ENCODE assay signal across 9 cellular contexts in the genomic region with DNA sequence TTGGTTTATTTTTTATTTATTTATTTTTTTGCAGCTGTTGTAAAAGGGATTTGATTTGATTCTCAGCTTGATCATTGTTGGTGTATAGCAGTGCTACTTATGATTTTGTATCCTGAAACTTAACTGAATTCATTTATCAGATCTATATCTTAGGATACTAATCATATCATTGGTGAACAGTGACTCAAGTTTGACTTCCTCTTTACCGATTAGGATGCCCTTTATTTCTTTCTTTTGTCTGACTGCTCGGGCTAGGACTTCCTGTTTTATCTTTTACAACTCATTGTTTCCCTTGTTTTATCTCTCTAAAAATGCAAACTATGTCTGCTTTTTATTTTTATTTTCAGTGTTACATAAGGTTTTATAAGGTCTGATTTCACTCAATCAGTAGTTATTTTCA. TPM values are rescaled to one million over a fixed set of nuclear protein-coding genes. Genes with fewer than 3 reads are reported as not detected.
A peak's percentile ranks its signal among the peaks of the same experiment; 100 is the strongest.
DNase-seq lines count a peak whose midpoint lies in the region; ATAC-seq and TF ChIP-seq lines count a peak whose summit lies in the region.
"Had no signal": no experiment of that assay in that cellular context is flagged by ENCODE, and none has a peak within 500 bp of the region (broad histone marks: within the 10 kb centered on the region; RNA-seq: fewer than 3 reads in every experiment).

No MANE protein-coding gene starts in this region.

- no peak overlapping the region for H3K4me3 ChIP-seq in MM.1S (ENCODE audit: low read length)
- no peak overlapping the region for H3K4me3 ChIP-seq in osteoblast (ENCODE audit: insufficient read depth, low read length)

- TF ChIP-seq CTCF in MM.1S (IDR thresholded peaks at IDR 0.05; ENCODE audit: low read length) (no peak), osteoblast (IDR thresholded peaks at IDR 0.05; ENCODE audit: extremely low read depth, low read depth, low read length) (no peak)

- no peak overlapping the region for H2AFZ ChIP-seq in MM.1S (ENCODE audit: low read length)
- no peak overlapping the region for H2AFZ ChIP-seq in osteoblast (ENCODE audit: low read length)

- intact Hi-C loops in activated T-helper 2 cell treated with anti-CD3 and anti-CD28 coated beads, Interferon-gamma antibody, Interleukin-2, Interleukin-4, amounts not matched to agents 10 μg/mL and 5 μg/mL and 100 μg/mL, durations not matched to agents 14 hours and 24 hours and 36 hours (cut with micrococcal nuclease): loop anchor here (1.0 kb wide), 1 partner anchor 8 kb away; no protein-coding TSS in a partner anchor
- intact Hi-C loops in sciatic nerve (cut with DNase I): no loop called here

- H3K4me1 Mint-ChIP-seq in activated T-helper 2 cell treated with anti-CD3 and anti-CD28 coated beads, Interferon-gamma antibody, Interleukin-2, Interleukin-4, amounts not matched to agents 10 μg/mL and 5 μg/mL and 100 μg/mL, durations not matched to agents 14 hours and 24 hours and 36 hours (ENCODE audit: low read depth): peaks cover 50% of the 10 kb centered on the region

- H3K9me2 ChIP-seq in MM.1S (replicated peaks; ENCODE audit: insufficient read depth, low read length): no peaks in the 10 kb centered on the region

- H3K79me2 ChIP-seq in MM.1S (ENCODE audit: low read length): peaks cover 19% of the 10 kb centered on the region
- H3K79me2 ChIP-seq in osteoblast (ENCODE audit: insufficient read depth, low read length): peaks cover 60% of the 10 kb centered on the region

- peak overlapping the region; percentile 92 for H3K27ac Mint-ChIP-seq in activated T-helper 2 cell treated with anti-CD3 and anti-CD28 coated beads, Interferon-gamma antibody, Interleukin-2, Interleukin-4, amounts not matched to agents 10 μg/mL and 5 μg/mL and 100 μg/mL, durations not matched to agents 14 hours and 24 hours and 36 hours

- no peak overlapping the region for H3K9ac ChIP-seq in MM.1S (ENCODE audit: low read length)

- H3K27me3 Mint-ChIP-seq in activated T-helper 2 cell treated with anti-CD3 and anti-CD28 coated beads, Interferon-gamma antibody, Interleukin-2, Interleukin-4, amounts not matched to agents 10 μg/mL and 5 μg/mL and 100 μg/mL, durations not matched to agents 14 hours and 24 hours and 36 hours (ENCODE audit: low read depth): no peaks in the 10 kb centered on the region

- peak; percentile 54 for ATAC-seq in GM18517 (IDR thresholded peaks at IDR 0.05; ENCODE audit: unreplicated experiment)
- no peak for ATAC-seq in HG03097 (IDR thresholded peaks at IDR 0.05; ENCODE audit: low FRiP score, unreplicated experiment)
- no peak for ATAC-seq in sciatic nerve

- H3K36me3 Mint-ChIP-seq in activated T-helper 2 cell treated with anti-CD3 and anti-CD28 coated beads, Interferon-gamma antibody, Interleukin-2, Interleukin-4, amounts not matched to agents 10 μg/mL and 5 μg/mL and 100 μg/mL, durations not matched to agents 14 hours and 24 hours and 36 hours (ENCODE audit: low read depth): peaks cover 92% of the 10 kb centered on the region

- H3K4me2 ChIP-seq in MM.1S (ENCODE audit: low read depth, low read length) (peak overlapping the region; percentile 33; the same call in 1 of the 2 replicates), osteoblast (ENCODE audit: insufficient read depth, low read length) (peak overlapping the region; percentile 22)

- H3K27ac ChIP-seq in MM.1S (ENCODE audit: low read length): no peak overlapping the region
- peak overlapping the region; percentile 61 for H3K27ac ChIP-seq in osteoblast (ENCODE audit: low read depth, low read length)

- H4K20me1 ChIP-seq in MM.1S (ENCODE audit: insufficient read depth, low read length) (no peaks in the 10 kb centered on the region), osteoblast (ENCODE audit: insufficient read depth, low read length) (peaks cover 8% of the 10 kb centered on the region)

- no peaks in the 10 kb centered on the region for H3K27me3 ChIP-seq in MM.1S (replicated peaks; ENCODE audit: insufficient read depth, low read length)
- H3K27me3 ChIP-seq in osteoblast (ENCODE audit: insufficient read depth, low read length): no peaks in the 10 kb centered on the region

- H3K36me3 ChIP-seq in MM.1S (replicated peaks; ENCODE audit: insufficient read depth, low read length): no peaks in the 10 kb centered on the region
- peaks cover 19% of the 10 kb centered on the region for H3K36me3 ChIP-seq in osteoblast (ENCODE audit: insufficient read depth, low read length)

- H3K9me3 ChIP-seq in MM.1S (replicated peaks; ENCODE audit: insufficient read depth, low read length) (no peaks in the 10 kb centered on the region), osteoblast (ENCODE audit: low read depth, low read length) (no peaks in the 10 kb centered on the region)

- DNase-seq in MM.1S (no peak), osteoblast (ENCODE audit: insufficient read length, low spot score, missing footprints) (no peak), anterior cingulate cortex (lab: John Stamatoyannopoulos, UW) (no peak), sciatic nerve (ENCODE audit: low spot score) (no peak), activated gamma-delta T cell treated with Interleukin-2 at 50 U/mL for 16 hours (no peak)
- DNase-seq in activated T-helper 2 cell treated with anti-CD3 and anti-CD28 coated beads, Interferon-gamma antibody, Interleukin-2, Interleukin-4, amounts not matched to agents 10 μg/mL and 5 μg/mL and 100 μg/mL, durations not matched to agents 14 hours and 24 hours and 36 hours (ENCODE audit: low spot score): no peak
- DNase-seq: activated CD8-positive, alpha-beta memory T cell treated with anti-CD3 and anti-CD28 coated beads for 24 hours had no signal

- H3K4me3 Mint-ChIP-seq in activated T-helper 2 cell treated with anti-CD3 and anti-CD28 coated beads, Interferon-gamma antibody, Interleukin-2, Interleukin-4, amounts not matched to agents 10 μg/mL and 5 μg/mL and 100 μg/mL, durations not matched to agents 14 hours and 24 hours and 36 hours (ENCODE audit: low read depth): peak overlapping the region; percentile 73

- peaks cover 22% of the 10 kb centered on the region for H3K9me3 Mint-ChIP-seq in activated T-helper 2 cell treated with anti-CD3 and anti-CD28 coated beads, Interferon-gamma antibody, Interleukin-2, Interleukin-4, amounts not matched to agents 10 μg/mL and 5 μg/mL and 100 μg/mL, durations not matched to agents 14 hours and 24 hours and 36 hours

- 0 out of 2 replicates have a peak, but pooled peaks cover 10% of the 10 kb centered on the region for H3F3A ChIP-seq in MM.1S (ENCODE audit: insufficient read depth, low read length)

- H3K4me1 ChIP-seq in MM.1S (ENCODE audit: low read length) (peaks cover 26% of the 10 kb centered on the region), osteoblast (ENCODE audit: insufficient read depth, low read length) (peaks cover 46% of the 10 kb centered on the region)

RNA-seq across cellular contexts. Expression of gene SP100, which starts 23.6 kb away (rescaled TPM):
- 153 and 158 TPM in 2 replicates for total RNA-seq in activated T-helper 2 cell treated with anti-CD3 and anti-CD28 coated beads, Interferon-gamma antibody, Interleukin-2, Interleukin-4, amounts not matched to agents 10 μg/mL and 5 μg/mL and 100 μg/mL, durations not matched to agents 14 hours and 24 hours and 36 hours
- 137 and 149 TPM in 2 replicates for total RNA-seq in osteoblast
- 126 TPM for total RNA-seq in sciatic nerve
